ENCODE assay signal across 9 cellular contexts in genomic region chr3:50189274-50189673, GRCh38. TPM values are rescaled to one million over a fixed set of nuclear protein-coding genes. Genes with fewer than 3 reads are reported as not detected.
DNase-seq lines count a peak whose midpoint lies in the region; ATAC-seq and TF ChIP-seq lines count a peak whose summit lies in the region.
"Had no signal": no experiment of that assay in that cellular context is flagged by ENCODE, and none has a peak within 500 bp of the region (broad histone marks: within the 10 kb centered on the region; RNA-seq: fewer than 3 reads in every experiment).

No MANE protein-coding gene starts in this region.

- H3K27ac ChIP-seq in BLaER1: peak overlapping the region; percentile 58; the same call in 1 of the 2 replicates
- H3K27ac ChIP-seq: neutrophil had no signal

- CTCF ChIA-PET in activated naive CD4-positive, alpha-beta T cell treated with anti-CD3 and anti-CD28 coated beads for 36 hours (lab: Charles Lee): interaction anchor here (0.6 to 8.1 kb wide), 3 partner anchors 19 to 69 kb away, joined by 3 to 151 read pairs (median 4); no protein-coding TSS in a partner anchor

- no peak overlapping the region for H3K9ac ChIP-seq in BLaER1

- peaks cover 16% of the 10 kb centered on the region for H3K27me3 ChIP-seq in BLaER1

- peaks cover 38% of the 10 kb centered on the region for H3K4me1 ChIP-seq in BLaER1

- peak; percentile 67 for TF ChIP-seq CTCF in glutamatergic neuron (IDR thresholded peaks at IDR 0.05; ENCODE audit: partially characterized antibody, unreplicated experiment)

- peaks cover 10% of the 10 kb centered on the region for H3K4me1 Mint-ChIP-seq in activated naive CD4-positive, alpha-beta T cell treated with anti-CD3 and anti-CD28 coated beads for 36 hours (ENCODE audit: low read depth)
- H3K4me1 Mint-ChIP-seq in glutamatergic neuron (ENCODE audit: low read depth, unreplicated experiment): no peaks in the 10 kb centered on the region

- H3K27ac Mint-ChIP-seq in activated naive CD4-positive, alpha-beta T cell treated with anti-CD3 and anti-CD28 coated beads for 36 hours: no peak overlapping the region
- no peak overlapping the region for H3K27ac Mint-ChIP-seq in glutamatergic neuron (ENCODE audit: unreplicated experiment)

- no peaks in the 10 kb centered on the region for H3K9me3 ChIP-seq in BLaER1
- H3K9me3 ChIP-seq: neutrophil had no signal

- peaks cover 20% of the 10 kb centered on the region; the same call in 1 of the 2 replicates for H4K20me1 ChIP-seq in BLaER1

- peak overlapping the region; percentile 29 for H3K4me2 ChIP-seq in BLaER1

- DNase-seq in H4 (ENCODE audit: low spot score) (peak; percentile 59), NCI-H526 (lab: John Stamatoyannopoulos, UW) (peak; percentile 61 to 76), glutamatergic neuron (peak; percentile 81), pons (ENCODE audit: low spot score) (peak; percentile 76)
- DNase-seq in activated naive CD4-positive, alpha-beta T cell treated with anti-CD3 and anti-CD28 coated beads for 36 hours: peak; percentile 66

- H3K36me3 ChIP-seq in BLaER1: peaks cover 40% of the 10 kb centered on the region
- H3K36me3 ChIP-seq: neutrophil had no signal

- intact Hi-C loops in activated naive CD4-positive, alpha-beta T cell treated with anti-CD3 and anti-CD28 coated beads for 36 hours (cut with micrococcal nuclease): loop anchor here (1.0 kb wide), 1 partner anchor 68 kb away; no protein-coding TSS in a partner anchor

- H3K9me3 Mint-ChIP-seq in activated naive CD4-positive, alpha-beta T cell treated with anti-CD3 and anti-CD28 coated beads for 36 hours: no peaks in the 10 kb centered on the region
- no peaks in the 10 kb centered on the region for H3K9me3 Mint-ChIP-seq in glutamatergic neuron (ENCODE audit: unreplicated experiment)

- no peak overlapping the region for H3K4me3 Mint-ChIP-seq in activated naive CD4-positive, alpha-beta T cell treated with anti-CD3 and anti-CD28 coated beads for 36 hours
- no peak overlapping the region for H3K4me3 Mint-ChIP-seq in glutamatergic neuron (ENCODE audit: unreplicated experiment)

- no peak for ATAC-seq in GM21717 (IDR thresholded peaks at IDR 0.05; ENCODE audit: unreplicated experiment)
- no peak for ATAC-seq in HG02981 (IDR thresholded peaks at IDR 0.05; ENCODE audit: unreplicated experiment)

- peaks cover 7% of the 10 kb centered on the region for H3K27me3 Mint-ChIP-seq in activated naive CD4-positive, alpha-beta T cell treated with anti-CD3 and anti-CD28 coated beads for 36 hours (ENCODE audit: low read depth)
- peaks cover 1% of the 10 kb centered on the region for H3K27me3 Mint-ChIP-seq in glutamatergic neuron (ENCODE audit: unreplicated experiment)

- no peak overlapping the region for H3K4me3 ChIP-seq in BLaER1

- H3K36me3 Mint-ChIP-seq in activated naive CD4-positive, alpha-beta T cell treated with anti-CD3 and anti-CD28 coated beads for 36 hours (ENCODE audit: low read depth): no peaks in the 10 kb centered on the region
- H3K36me3 Mint-ChIP-seq in glutamatergic neuron (ENCODE audit: unreplicated experiment): no peaks in the 10 kb centered on the region

RNA-seq across cellular contexts. Expression of gene GNAT1, which starts 2.1 kb away (rescaled TPM):
- not detected in 2 replicates for total RNA-seq in H4 (2014; rRNA removed; shearing (Covaris generic))
- not detected for total RNA-seq in activated naive CD4-positive, alpha-beta T cell treated with anti-CD3 and anti-CD28 coated beads for 36 hours
- not detected for total RNA-seq in glutamatergic neuron (ENCODE audit: unreplicated experiment)

RNA-seq across cellular contexts. Expression of gene SLC38A3, which starts 15.8 kb away (rescaled TPM):
- not detected in 2 replicates for total RNA-seq in H4 (2014; rRNA removed; shearing (Covaris generic))
- total RNA-seq in activated naive CD4-positive, alpha-beta T cell treated with anti-CD3 and anti-CD28 coated beads for 36 hours: not detected
- not detected for total RNA-seq in glutamatergic neuron (ENCODE audit: unreplicated experiment)

RNA-seq across cellular contexts. Expression of gene SEMA3F, which starts 34.1 kb away (rescaled TPM):
- total RNA-seq in H4 (2014; rRNA removed; shearing (Covaris generic)): 0.33 and 3.8 TPM in 2 replicates
- total RNA-seq in activated naive CD4-positive, alpha-beta T cell treated with anti-CD3 and anti-CD28 coated beads for 36 hours: not detected
- 41.2 TPM for total RNA-seq in glutamatergic neuron (ENCODE audit: unreplicated experiment)

RNA-seq across cellular contexts. Expression of gene GNAI2, which starts 46.7 kb away (rescaled TPM):
- 127 and 141 TPM in 2 replicates for total RNA-seq in H4 (2014; rRNA removed; shearing (Covaris generic))
- 100 to 1,000 TPM; 272 to 276 TPM for total RNA-seq in activated naive CD4-positive, alpha-beta T cell treated with anti-CD3 and anti-CD28 coated beads for 36 hours
- 297 TPM for total RNA-seq in glutamatergic neuron (ENCODE audit: unreplicated experiment)
